ENCODE assay signal across 20 cellular contexts in genomic region chr5:78665519-78665918, GRCh38.
"Had no signal": no experiment of that assay in that cellular context is flagged by ENCODE, and none has a peak within 500 bp of the region (broad histone marks: within the 10 kb centered on the region; RNA-seq: fewer than 3 reads in every experiment).

No MANE protein-coding gene starts in this region.

- H3K4me3 Mint-ChIP-seq: endodermal cell; naive thymus-derived CD8-positive, alpha-beta T cell; type B pancreatic cell had no signal

- ATAC-seq: foreskin keratinocyte; left colon; left ventricle myocardium superior; naive thymus-derived CD8-positive, alpha-beta T cell; right cardiac atrium had no signal

- H3K27ac Mint-ChIP-seq: naive thymus-derived CD8-positive, alpha-beta T cell; type B pancreatic cell had no signal

- H3K36me3 ChIP-seq: ovary, uterus had no signal

- H3K27me3 ChIP-seq: foreskin keratinocyte, ovary, uterus had no signal

- H3K27ac ChIP-seq: coronary artery, foreskin keratinocyte, uterus had no signal

- H3K9me3 ChIP-seq: ovary, uterus had no signal

- H3K4me1 Mint-ChIP-seq: naive thymus-derived CD8-positive, alpha-beta T cell had no signal

- H3K4me2 ChIP-seq: smooth muscle cell had no signal

- H3K36me3 Mint-ChIP-seq: naive thymus-derived CD8-positive, alpha-beta T cell; type B pancreatic cell had no signal

- H3K9me3 Mint-ChIP-seq: endodermal cell; naive thymus-derived CD8-positive, alpha-beta T cell; type B pancreatic cell had no signal

- DNase-seq: effector CD4-positive, alpha-beta T cell; erythroblast; foreskin keratinocyte; head of caudate nucleus; hippocampal formation; left colon; left ventricle myocardium superior; midbrain; naive thymus-derived CD8-positive, alpha-beta T cell; ovary; right cardiac atrium; stimulated activated CD4-positive, alpha-beta T cell treated with anti-CD3 and anti-CD28 coated beads, Interleukin-2, amount 100 ng/mL, for 48 hours; stimulated activated naive CD4-positive, alpha-beta T cell treated with Interleukin-2 at 50 U/mL for 16 hours; uterus had no signal

- H3K27me3 Mint-ChIP-seq: type B pancreatic cell had no signal

- H3K4me1 ChIP-seq: foreskin keratinocyte, uterus had no signal

- H3K4me3 ChIP-seq: coronary artery, lung, ovary, smooth muscle cell, uterus had no signal

- FAIRE-seq: endothelial cell of umbilical vein had no signal
